Comparison of ENCODE assay signal across 8 cellular contexts in the genomic region with DNA sequence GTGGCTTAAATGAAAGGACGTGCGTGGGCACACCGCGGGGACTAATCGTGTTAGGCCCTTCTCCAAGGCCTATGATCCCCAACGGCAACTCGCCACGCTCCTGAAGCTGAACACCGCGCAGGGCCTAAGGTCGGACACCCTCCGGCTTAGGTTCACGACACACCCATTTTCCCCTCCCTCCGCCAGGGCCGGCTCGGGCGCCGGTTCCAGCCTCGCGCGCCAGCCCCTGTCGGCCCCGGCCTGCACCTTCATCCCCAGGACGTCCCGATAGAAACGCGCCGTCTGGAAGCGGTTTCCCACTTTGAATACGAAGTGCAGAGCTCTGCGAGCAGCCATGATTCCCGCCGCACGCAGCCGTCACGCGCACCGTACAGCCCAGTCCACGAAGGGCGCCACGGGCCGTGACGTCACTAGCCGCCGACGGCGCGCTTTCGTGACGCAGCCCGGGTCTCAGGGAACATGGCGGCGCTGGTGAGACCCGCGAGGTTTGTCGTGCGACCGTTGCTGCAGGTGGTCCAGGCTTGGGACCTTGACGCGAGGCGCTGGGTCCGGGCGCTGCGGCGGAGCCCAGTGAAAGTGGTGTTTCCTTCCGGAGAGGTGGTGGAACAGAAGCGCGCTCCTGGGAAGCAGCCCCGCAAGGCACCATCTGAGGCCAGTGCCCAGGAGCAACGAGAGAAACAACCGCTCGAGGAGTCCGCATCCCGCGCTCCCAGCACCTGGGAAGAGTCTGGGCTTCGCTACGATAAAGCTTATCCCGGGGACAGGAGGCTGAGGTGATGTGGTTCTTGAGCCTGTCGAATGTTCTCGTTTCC. TPM values are rescaled to one million over a fixed set of nuclear protein-coding genes. Genes with fewer than 3 reads are reported as not detected.
DNase-seq lines count a peak whose midpoint lies in the region; FAIRE-seq and TF ChIP-seq lines count a peak whose summit lies in the region.

Gene GLOD4 (minus strand): TSS at position 361 of the 812 bp plus-strand sequence. CDS start 25 bp downstream, at position 336.
A gene with protein sequence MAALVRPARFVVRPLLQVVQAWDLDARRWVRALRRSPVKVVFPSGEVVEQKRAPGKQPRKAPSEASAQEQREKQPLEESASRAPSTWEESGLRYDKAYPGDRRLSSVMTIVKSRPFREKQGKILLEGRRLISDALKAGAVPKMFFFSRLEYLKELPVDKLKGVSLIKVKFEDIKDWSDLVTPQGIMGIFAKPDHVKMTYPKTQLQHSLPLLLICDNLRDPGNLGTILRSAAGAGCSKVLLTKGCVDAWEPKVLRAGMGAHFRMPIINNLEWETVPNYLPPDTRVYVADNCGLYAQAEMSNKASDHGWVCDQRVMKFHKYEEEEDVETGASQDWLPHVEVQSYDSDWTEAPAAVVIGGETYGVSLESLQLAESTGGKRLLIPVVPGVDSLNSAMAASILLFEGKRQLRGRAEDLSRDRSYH (plus strand): TSS at position 434 of the 812 bp plus-strand sequence. CDS start 26 bp downstream, at position 460.

- H3K27ac ChIP-seq in neutrophil, result peak within 1 kb of the TSS; percentile 79

- H3K27me3 ChIP-seq in H7 (ENCODE audit: control insufficient read depth, insufficient read depth, low read length), result no peaks in the 10 kb centered on the region
- no peaks in the 10 kb centered on the region for H3K27me3 ChIP-seq in neutrophil

- H3K9ac ChIP-seq in ES-I3 (ENCODE audit: low read depth, low read length), result peak within 1 kb of the TSS; percentile 95

- H3K4me1 ChIP-seq in ES-I3 (ENCODE audit: insufficient read depth, low read length), result no peaks in the 10 kb centered on the region
- H3K4me1 ChIP-seq in neutrophil (ENCODE audit: control insufficient read depth in 1 of 2, insufficient read depth in 1 of 2, low read depth in 1 of 2, low read length in 1 of 2), result peaks cover 11 to 20% of the 10 kb centered on the region in 2 experiments

- TF ChIP-seq CTCF in neutrophil (IDR thresholded peaks at IDR 0.05) (peak; percentile 47), subcutaneous adipose tissue (IDR thresholded peaks at IDR 0.05; ENCODE audit: low read depth) (no peak)

- peaks cover 21% of the 10 kb centered on the region for H3K36me3 ChIP-seq in ES-I3 (ENCODE audit: insufficient read depth, low read length)
- H3K36me3 ChIP-seq in H7 (replicated peaks; ENCODE audit: control insufficient read depth, insufficient read depth, low read length), result peaks cover 12% of the 10 kb centered on the region
- H3K36me3 ChIP-seq in neutrophil, result peaks cover 15% of the 10 kb centered on the region

- H3K4me3 ChIP-seq in H7 (ENCODE audit: insufficient read depth, low read depth, low read length), result peak within 1 kb of the TSS; percentile 98
- H3K4me3 ChIP-seq in neutrophil (ENCODE audit: low read depth in 1 of 2, low read length in 1 of 2), result peak within 1 kb of the TSS; percentile 93 to 94

- DNase-seq in H7, result peak; percentile 96
- DNase-seq in M059J (ENCODE audit: low read depth), result peak; percentile 79
- DNase-seq in SIG-M5 treated with dmso at 0.1 percent for 504 hours (lab: John Stamatoyannopoulos, UW; ENCODE audit: unreplicated experiment), result peak; percentile 52
- peak; percentile 82 to 95 (median 90) for DNase-seq in activated naive CD4-positive, alpha-beta T cell (lab: John Stamatoyannopoulos, UW)
- peak; percentile 95 to 96 for DNase-seq in frontal cortex (ENCODE audit: low spot score in 2 of 2)

- H3K9me3 ChIP-seq in ES-I3 (ENCODE audit: control insufficient read depth, insufficient read depth, low read length) (no peaks in the 10 kb centered on the region), neutrophil (no peaks in the 10 kb centered on the region)

- FAIRE-seq in frontal cortex (lab: Jason Lieb, UNC), result no peak

RNA-seq across cellular contexts. Expression of gene GLOD4, which starts in this region (rescaled TPM):
- 55.9 and 60.8 TPM in 2 replicates for total RNA-seq in H7 (2014; rRNA removed; shearing (Covaris generic))
- total RNA-seq in M059J (2014; rRNA removed; shearing (Covaris generic)), result 84.3 and 116 TPM in 2 replicates
- total RNA-seq in frontal cortex (81.5 TPM), subcutaneous adipose tissue (10 to 100 TPM; 32.9 to 45.0 (median 41.4) TPM)

RNA-seq across cellular contexts. Expression of the second gene that starts in this region (rescaled TPM):
- total RNA-seq in H7 (2014; rRNA removed; shearing (Covaris generic)), result 58.9 and 61.5 TPM in 2 replicates
- 12.1 and 19.2 TPM in 2 replicates for total RNA-seq in M059J (2014; rRNA removed; shearing (Covaris generic))
- 23.2 TPM for total RNA-seq in frontal cortex
- 10 to 100 TPM; 12.4 to 22.8 (median 15.5) TPM for total RNA-seq in subcutaneous adipose tissue

Comparison
In these comparisons a context has a peak if more than half of its experiments do, and no peak if none do; other contexts are left out.
1. Peak in every context shown above with its lines: DNase-seq, H3K4me3 ChIP-seq and H3K27ac ChIP-seq.